ENCODE assay signal across 22 cellular contexts in the genomic region with DNA sequence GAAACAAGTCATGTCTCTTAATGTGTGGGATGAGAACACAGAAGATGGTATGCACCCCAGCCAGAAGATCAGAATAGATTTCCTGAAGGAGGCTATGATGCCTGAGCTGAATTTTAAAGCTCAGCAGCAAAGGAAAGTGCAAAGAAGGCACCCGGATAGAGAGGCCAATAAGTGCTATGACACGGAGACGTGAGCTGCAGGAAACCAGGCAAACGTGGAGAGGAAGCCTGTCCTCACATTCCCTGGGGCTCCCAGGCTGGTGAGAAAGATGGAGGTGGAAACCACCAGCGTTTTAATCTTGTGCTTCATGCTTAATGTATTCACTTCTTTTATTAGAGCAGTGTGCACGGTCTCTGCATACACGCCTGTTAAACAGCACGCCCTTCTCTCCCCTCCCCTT.
DNase-seq lines count a peak whose midpoint lies in the region; ATAC-seq, FAIRE-seq and TF ChIP-seq lines count a peak whose summit lies in the region.
"Had no signal": no experiment of that assay in that cellular context is flagged by ENCODE, and none has a peak within 500 bp of the region (broad histone marks: within the 10 kb centered on the region; RNA-seq: fewer than 3 reads in every experiment).

No MANE protein-coding gene starts in this region.

- POLR2A ChIA-PET in HepG2 (lab: Yijun Ruan, JAX): no interaction called here

- no peak overlapping the region for H3K27ac Mint-ChIP-seq in neural progenitor cell
- H3K27ac Mint-ChIP-seq: B cell; CD4-positive, alpha-beta T cell; CD8-positive, alpha-beta T cell had no signal

- H3K27me3 Mint-ChIP-seq in neural progenitor cell (ENCODE audit: insufficient read depth, low read depth): peaks cover 6% of the 10 kb centered on the region
- H3K27me3 Mint-ChIP-seq: CD4-positive, alpha-beta T cell had no signal

- ATAC-seq in HepG2 (no peak), right lobe of liver (no peak), heart left ventricle (no peak)
- ATAC-seq: A549; CD8-positive, alpha-beta T cell had no signal

- H4K20me1 ChIP-seq in HepG2 (ENCODE audit: insufficient read depth, low read length) (no peaks in the 10 kb centered on the region), neural progenitor cell (ENCODE audit: low read depth) (no peaks in the 10 kb centered on the region)
- H4K20me1 ChIP-seq: BLaER1 treated with 17β-estradiol and CSF1 and Interleukin-3, amounts not matched to agents 10 nM and 100 nM had no signal

- peaks cover 6% of the 10 kb centered on the region for H3K9me3 Mint-ChIP-seq in neural progenitor cell

- H3K36me3 Mint-ChIP-seq in neural progenitor cell: no peaks in the 10 kb centered on the region
- H3K36me3 Mint-ChIP-seq: CD8-positive, alpha-beta T cell had no signal

- no peak overlapping the region for H3K4me2 ChIP-seq in HepG2 (ENCODE audit: low read depth, low read length)
- peak overlapping the region; percentile 31 for H3K4me2 ChIP-seq in neural progenitor cell
- H3K4me2 ChIP-seq: A549 had no signal

- peaks cover 14% of the 10 kb centered on the region for H3K4me1 Mint-ChIP-seq in neural progenitor cell
- H3K4me1 Mint-ChIP-seq: B cell had no signal

- H3K4me3 ChIP-seq in HepG2 (replicated peaks in 1 of 3; ENCODE audit: insufficient read depth in 1 of 3, low read depth in 2 of 3, low read length in 3 of 3): no peak overlapping the region
- no peak overlapping the region for H3K4me3 ChIP-seq in right lobe of liver
- no peak overlapping the region for H3K4me3 ChIP-seq in neural progenitor cell
- H3K4me3 ChIP-seq in heart left ventricle: no peak overlapping the region
- H3K4me3 ChIP-seq: A549; BLaER1 treated with 17β-estradiol and CSF1 and Interleukin-3, amounts not matched to agents 10 nM and 100 nM had no signal

- DNase-seq in HepG2 (ENCODE audit: low spot score) (no peak), right lobe of liver (no peak), neural progenitor cell (ENCODE audit: low spot score) (no peak), putamen (ENCODE audit: low spot score) (peak; percentile 36), heart left ventricle (no peak), NCI-H128 (lab: John Stamatoyannopoulos, UW; ENCODE audit: unreplicated experiment) (no peak)
- DNase-seq: AML-193; Caco-2; Calu3; CD4-positive, alpha-beta T cell; CD8-positive, alpha-beta T cell; DMS79 treated with DMSO at 0.1 percent for 48 hours; GF-D8 had no signal

- TF ChIP-seq EP300 in HepG2 (IDR thresholded peaks at IDR 0.05; ENCODE audit: low read depth in 2 of 2, low read length in 2 of 2): no peak
- no peak for TF ChIP-seq EP300 in HepG2 (CRISPR knock-in tag; IDR thresholded peaks at IDR 0.05; ENCODE audit: borderline replicate concordance)

- H3K4me1 ChIP-seq in HepG2 (ENCODE audit: insufficient read depth, low read length) (no peaks in the 10 kb centered on the region), right lobe of liver (peaks cover 0 to 5% (median 2%) of the 10 kb centered on the region in 4 donors), neural progenitor cell (peaks cover 30% of the 10 kb centered on the region), heart left ventricle (peaks cover 0 to 4% (median 0%) of the 10 kb centered on the region in 12 donors)
- H3K4me1 ChIP-seq: A549, Caco-2 had no signal

- TF ChIP-seq CTCF in HepG2 (CRISPR knock-in tag; IDR thresholded peaks at IDR 0.05) (no peak), right lobe of liver (IDR thresholded peaks at IDR 0.05) (no peak), neural progenitor cell (IDR thresholded peaks at IDR 0.05) (no peak), heart left ventricle (IDR thresholded peaks at IDR 0.05) (no peak)

- H3K79me2 ChIP-seq in HepG2 (ENCODE audit: insufficient read depth, low read length) (no peaks in the 10 kb centered on the region), neural progenitor cell (ENCODE audit: low read depth) (no peaks in the 10 kb centered on the region)

- intact Hi-C loops in HepG2 (cut with micrococcal nuclease; ENCODE audit: unreplicated experiment) (no loop called here), right lobe of liver (cut with DNase I) (no loop called here), heart left ventricle (cut with DNase I) (no loop called here)

- CTCF ChIA-PET in HepG2 (lab: Yijun Ruan, JAX; ENCODE audit: low intra/inter-chr PET ratio, low total read pairs): no interaction called here

- in situ Hi-C loops in HepG2 (cut with HindIII; ENCODE audit: extremely low pct_ligation_motif_present, low pct_unique_long_range_greater_than_20kb): no loop called here

- H3F3A ChIP-seq in neural progenitor cell (ENCODE audit: low read depth): peaks cover 18% of the 10 kb centered on the region

- H3K4me3 Mint-ChIP-seq in neural progenitor cell: no peak overlapping the region
- H3K4me3 Mint-ChIP-seq: B cell; CD4-positive, alpha-beta T cell; CD8-positive, alpha-beta T cell had no signal

- H3K36me3 ChIP-seq in HepG2 (replicated peaks in 1 of 2; ENCODE audit: control insufficient read depth in 1 of 2, insufficient read depth in 2 of 2, low read length in 2 of 2) (no peaks in the 10 kb centered on the region), right lobe of liver (no peaks in the 10 kb centered on the region), neural progenitor cell (no peaks in the 10 kb centered on the region), heart left ventricle (no peaks in the 10 kb centered on the region)
- H3K36me3 ChIP-seq: BLaER1 treated with 17β-estradiol and CSF1 and Interleukin-3, amounts not matched to agents 10 nM and 100 nM had no signal

- no TSS peak for BruUV-seq in HepG2 (replicated peaks; lab: Mats Ljungman, UMichigan)

- H3K9ac ChIP-seq in HepG2 (ENCODE audit: insufficient read depth, low read depth, low read length): no peak overlapping the region
- no peak overlapping the region for H3K9ac ChIP-seq in neural progenitor cell
- H3K9ac ChIP-seq: BLaER1 treated with 17β-estradiol and CSF1 and Interleukin-3, amounts not matched to agents 10 nM and 100 nM had no signal

- no peak overlapping the region for H2AFZ ChIP-seq in HepG2 (ENCODE audit: low read length)
- H2AFZ ChIP-seq in neural progenitor cell (replicated peaks): no peak overlapping the region

- peaks cover 10% of the 10 kb centered on the region for H3K9me3 ChIP-seq in HepG2 (ENCODE audit: low read length)
- no peaks in the 10 kb centered on the region for H3K9me3 ChIP-seq in right lobe of liver
- no peaks in the 10 kb centered on the region for H3K9me3 ChIP-seq in neural progenitor cell (ENCODE audit: low read depth)
- H3K9me3 ChIP-seq in heart left ventricle: peaks cover 0 to 10% (median 0%) of the 10 kb centered on the region in 12 donors
- H3K9me3 ChIP-seq: A549, Caco-2 had no signal

- no peak overlapping the region for H3K27ac ChIP-seq in HepG2 (ENCODE audit: extremely low read length, insufficient read depth, low read length)
- H3K27ac ChIP-seq in right lobe of liver: no peak overlapping the region
- peak overlapping the region; percentile 93 for H3K27ac ChIP-seq in neural progenitor cell
- H3K27ac ChIP-seq in heart left ventricle: no peak overlapping the region
- H3K27ac ChIP-seq: 22Rv1; A549; BLaER1 treated with 17β-estradiol and CSF1 and Interleukin-3, amounts not matched to agents 10 nM and 100 nM; C4-2B had no signal

- FAIRE-seq in HepG2 (lab: Jason Lieb, UNC): no peak
- FAIRE-seq: A549, D721Med, G401.6, GM12891, GM19239 had no signal

- 14% methylated on average over 8 of the region's 8 CpGs for WGBS in HepG2 (ENCODE audit: low lambda C conversion rate)
- WGBS in right lobe of liver (ENCODE audit: insufficient coverage, low coverage, low lambda C conversion rate, missing lambda C conversion rate): 70% methylated on average over 4 of the region's 8 CpGs
- WGBS in heart left ventricle, 4 donors: 51 to 62% (median 56%) methylated on average over 8 of the region's 8 CpGs

- H3K27me3 ChIP-seq in HepG2 (ENCODE audit: control insufficient read depth in 1 of 2, insufficient read depth in 2 of 2, low read length in 2 of 2) (peaks cover 0 to 3% of the 10 kb centered on the region in 2 experiments; a peak in 1 of 5 replicates), right lobe of liver (no peaks in the 10 kb centered on the region), neural progenitor cell (no peaks in the 10 kb centered on the region), heart left ventricle (no peaks in the 10 kb centered on the region)
- H3K27me3 ChIP-seq: BLaER1 treated with 17β-estradiol and CSF1 and Interleukin-3, amounts not matched to agents 10 nM and 100 nM had no signal

- no peak for TF ChIP-seq POLR2A in HepG2 (IDR thresholded peaks at IDR 0.05; ENCODE audit: insufficient read depth in 1 of 2, low read depth in 2 of 2, low read length in 2 of 2)
- no peak for TF ChIP-seq POLR2A in right lobe of liver (IDR thresholded peaks at IDR 0.05)
- no peak for TF ChIP-seq POLR2A in heart left ventricle (IDR thresholded peaks at IDR 0.05)

- no peak for TF ChIP-seq RAD21 in HepG2 (CRISPR knock-in tag; IDR thresholded peaks at IDR 0.05)

TF ChIP-seq in HepG2, 621 proteins besides CTCF, POLR2A, EP300 and RAD21:
- TF ChIP-seq ZNF34 (CRISPR knock-in tag; IDR thresholded peaks at IDR 0.05; ENCODE audit: borderline replicate concordance) (no peak), MXI1 (IDR thresholded peaks at IDR 0.05; ENCODE audit: borderline replicate concordance, low read depth, low read length) (no peak), ZXDC (CRISPR knock-in tag; IDR thresholded peaks at IDR 0.05) (no peak), TOE1 (CRISPR knock-in tag; IDR thresholded peaks at IDR 0.05) (no peak), FOXK1 (CRISPR knock-in tag; IDR thresholded peaks at IDR 0.05; ENCODE audit: borderline replicate concordance, low read depth) (no peak), SRY (CRISPR knock-in tag; IDR thresholded peaks at IDR 0.05) (no peak), HNRNPK (IDR thresholded peaks at IDR 0.05; ENCODE audit: low read depth, low read length, poor library complexity, severe bottlenecking) (peak; percentile 48), ZFP36L1 (CRISPR knock-in tag; IDR thresholded peaks at IDR 0.05) (no peak)
TF ChIP-seq in HepG2: peak in this region for 1.
